In the genomic region with DNA sequence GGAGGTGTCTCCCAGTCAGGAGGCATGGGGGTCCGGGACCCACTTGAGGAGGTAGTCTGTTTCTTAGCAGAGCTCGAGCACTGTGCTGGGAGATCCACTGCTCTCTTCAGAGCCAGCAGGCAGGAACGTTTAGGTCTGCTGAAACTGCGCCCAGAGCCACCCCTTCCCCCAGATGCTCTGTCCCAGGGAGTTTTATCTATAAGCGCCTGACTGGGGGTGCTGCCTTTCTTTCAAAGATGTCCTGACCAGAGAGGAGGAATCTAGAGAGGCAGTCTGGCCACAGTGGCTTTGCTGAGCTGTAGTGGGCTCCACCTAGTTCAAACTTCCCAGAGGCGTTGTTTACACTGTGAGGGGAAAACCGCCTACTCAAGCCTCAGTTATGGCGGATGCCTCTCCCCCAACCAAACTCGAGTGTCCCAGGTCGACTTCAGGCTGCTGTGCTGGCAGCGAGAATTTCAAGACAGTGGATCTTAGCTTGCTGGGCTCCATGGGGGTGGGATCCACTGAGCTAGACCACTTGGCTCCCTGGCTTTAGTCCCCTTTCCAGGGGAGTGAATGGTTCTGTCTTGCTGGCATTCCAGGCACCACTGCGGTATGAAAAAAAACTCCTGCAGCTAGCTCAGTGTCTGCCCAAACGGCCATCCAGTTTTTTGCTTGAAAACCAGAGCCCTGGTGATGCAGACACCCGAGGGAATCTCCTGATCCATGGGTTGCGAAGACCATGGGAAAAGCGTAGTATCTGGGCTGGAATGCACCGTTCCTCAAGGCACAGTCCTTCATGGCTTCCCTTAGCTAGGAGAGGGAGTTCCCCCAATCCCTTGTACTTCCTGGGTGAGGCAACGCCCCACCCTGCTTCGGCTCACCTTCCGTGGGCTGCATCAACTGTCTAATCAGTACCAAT, we compare ENCODE assay signal across 12 cellular contexts. TPM values are rescaled to one million over a fixed set of nuclear protein-coding genes. Genes with fewer than 3 reads are reported as not detected.
DNase-seq lines count a peak whose midpoint lies in the region; ATAC-seq and TF ChIP-seq lines count a peak whose summit lies in the region.
"Not testable (repeated sequence)": the region's sequence is repeated elsewhere in the genome, so short reads cannot be mapped to it uniquely, and the experiment has no call there.
"Had no signal": no experiment of that assay in that cellular context is flagged by ENCODE, and none has a peak within 500 bp of the region (broad histone marks: within the 10 kb centered on the region; RNA-seq: fewer than 3 reads in every experiment).

No MANE protein-coding gene starts in this region.

- H3K27me3 ChIP-seq in trophoblast cell (ENCODE audit: insufficient read depth, low read length) = not testable (repeated sequence)
- H3K27me3 ChIP-seq in spleen (replicated peaks in 1 of 7) = peaks cover 0 to 58% (median 4%) of the 10 kb centered on the region in 7 donors

- not testable (repeated sequence) for H3K4me3 Mint-ChIP-seq in activated CD8-positive, alpha-beta memory T cell treated with anti-CD3 and anti-CD28 coated beads, Interleukin-2, amount 10 ng/mL, durations not matched to agents 7 days and 5 days

- H3K4ac ChIP-seq in trophoblast cell (ENCODE audit: low read depth, low read length) = not testable (repeated sequence)

- peak overlapping the region; percentile 6 for H4K91ac ChIP-seq in trophoblast cell (ENCODE audit: low read depth, low read length)

- not testable (repeated sequence) for H4K12ac ChIP-seq in trophoblast cell (ENCODE audit: low read depth, low read length)

- H3K4me3 ChIP-seq in trophoblast cell (ENCODE audit: low read depth, low read length); spleen: not testable (repeated sequence)

- intact Hi-C loops in left colon (cut with DNase I, micrococcal nuclease); spleen (cut with DNase I; ENCODE audit: low total_unique reads): not testable (repeated sequence)

- peaks cover 55% of the 10 kb centered on the region for H3K27me3 Mint-ChIP-seq in activated CD8-positive, alpha-beta memory T cell treated with anti-CD3 and anti-CD28 coated beads, Interleukin-2, amount 10 ng/mL, durations not matched to agents 7 days and 5 days

- not testable (repeated sequence) for H2BK120ac ChIP-seq in trophoblast cell (ENCODE audit: insufficient read depth, low read length, poor library complexity)

- peaks cover 21% of the 10 kb centered on the region for H3K4me1 Mint-ChIP-seq in activated CD8-positive, alpha-beta memory T cell treated with anti-CD3 and anti-CD28 coated beads, Interleukin-2, amount 10 ng/mL, durations not matched to agents 7 days and 5 days

- H3K36me3 ChIP-seq in trophoblast cell (ENCODE audit: control insufficient read depth in 1 of 2, insufficient read depth in 2 of 2, low read length in 2 of 2); spleen: not testable (repeated sequence)

- H3K18ac ChIP-seq in trophoblast cell (ENCODE audit: low read length) = not testable (repeated sequence)

- not testable (repeated sequence) for TF ChIP-seq POLR2A in spleen (IDR thresholded peaks at IDR 0.05)

- not testable (repeated sequence) for H2AFZ ChIP-seq in trophoblast cell (ENCODE audit: insufficient read depth, low read length, poor library complexity)

- not testable (repeated sequence) for TF ChIP-seq CTCF in spleen (IDR thresholded peaks at IDR 0.05 in 8 of 11, conservative IDR thresholded peaks at IDR 0.05 in 3 of 11)

- not testable (repeated sequence) for H3K79me2 ChIP-seq in trophoblast cell (ENCODE audit: control insufficient read depth, insufficient read depth, low read length, poor library complexity)

- H3K9me3 Mint-ChIP-seq in activated CD8-positive, alpha-beta memory T cell treated with anti-CD3 and anti-CD28 coated beads, Interleukin-2, amount 10 ng/mL, durations not matched to agents 7 days and 5 days (ENCODE audit: low read depth) = not testable (repeated sequence)

- not testable (repeated sequence) for H3K27ac Mint-ChIP-seq in activated CD8-positive, alpha-beta memory T cell treated with anti-CD3 and anti-CD28 coated beads, Interleukin-2, amount 10 ng/mL, durations not matched to agents 7 days and 5 days

- H3K4me2 ChIP-seq in trophoblast cell (ENCODE audit: low read length) = not testable (repeated sequence)

- DNase-seq in SW480 (ENCODE audit: low spot score) (peak; percentile 29), mesenteric fat pad (ENCODE audit: low spot score) (peak; percentile 53), spleen (peak; percentile 22)
- DNase-seq in activated CD8-positive, alpha-beta memory T cell treated with anti-CD3 and anti-CD28 coated beads, Interleukin-2, amount 10 ng/mL, durations not matched to agents 7 days and 5 days = peak; percentile 15
- not testable (repeated sequence) for DNase-seq in left colon, trophoblast cell

- H3K27ac ChIP-seq in trophoblast cell (ENCODE audit: low read depth, low read length); spleen: not testable (repeated sequence)

- not testable (repeated sequence) for H2BK12ac ChIP-seq in trophoblast cell (ENCODE audit: low read length)

- not testable (repeated sequence) for H2BK5ac ChIP-seq in trophoblast cell (ENCODE audit: low read depth, low read length, poor library complexity)

- not testable (repeated sequence) for H3K79me1 ChIP-seq in trophoblast cell (ENCODE audit: low read length)

- CTCF ChIA-PET in activated CD8-positive, alpha-beta memory T cell treated with anti-CD3 and anti-CD28 coated beads, Interleukin-2, amount 10 ng/mL, durations not matched to agents 7 days and 5 days (lab: Charles Lee) = interaction anchor here (1.9 to 2.6 kb wide), 2 partner anchors 73 to 117 kb away, joined by 4 to 9 read pairs; no protein-coding TSS in a partner anchor

- ATAC-seq in activated CD8-positive, alpha-beta memory T cell treated with anti-CD3 and anti-CD28 coated beads, Interleukin-2, amount 10 ng/mL, durations not matched to agents 7 days and 5 days = not testable (repeated sequence)
- peak; percentile 37 for ATAC-seq in left colon

- H3K9me3 ChIP-seq in trophoblast cell (ENCODE audit: insufficient read depth, low read depth, low read length) = not testable (repeated sequence)
- peaks cover 0 to 14% (median 5%) of the 10 kb centered on the region in 8 donors for H3K9me3 ChIP-seq in spleen

- not testable (repeated sequence) for H3K4me1 ChIP-seq in trophoblast cell (ENCODE audit: control insufficient read depth in 1 of 2, insufficient read depth in 2 of 2, low read length in 2 of 2); spleen

- H3K14ac ChIP-seq in trophoblast cell (ENCODE audit: low read length) = not testable (repeated sequence)

- not testable (repeated sequence) for H4K8ac ChIP-seq in trophoblast cell (ENCODE audit: low read depth, low read length)

- not testable (repeated sequence) for H3K23ac ChIP-seq in trophoblast cell (ENCODE audit: low read length)

- H2AK5ac ChIP-seq in trophoblast cell (ENCODE audit: low read length) = not testable (repeated sequence)

- not testable (repeated sequence) for H3K9ac ChIP-seq in trophoblast cell (ENCODE audit: low read length)

- no CpG with 5 or more reads among the region's 20 CpGs for WGBS in trophoblast cell (ENCODE audit: extremely low coverage, insufficient coverage, insufficient read length)
- WGBS in spleen, 5 donors = 82 to 93% (median 88%) methylated on average over 11 to 20 of the region's 20 CpGs

- H3K36me3 Mint-ChIP-seq in activated CD8-positive, alpha-beta memory T cell treated with anti-CD3 and anti-CD28 coated beads, Interleukin-2, amount 10 ng/mL, durations not matched to agents 7 days and 5 days = not testable (repeated sequence)

RNA-seq across cellular contexts. Expression of gene GRHL3, which starts 44.7 kb away (rescaled TPM):
- total RNA-seq in activated CD8-positive, alpha-beta memory T cell treated with anti-CD3 and anti-CD28 coated beads, Interleukin-2, amount 10 ng/mL, durations not matched to agents 7 days and 5 days = under 1 TPM in 1 of 2 experiments, not detected in 1; 0.85 TPM
- under 1 TPM in 1 of 2 donors, not detected in 1; 0.45 TPM for total RNA-seq in left colon
- not detected for total RNA-seq in mesenteric fat pad
- 24.4 and 26.4 TPM in 2 replicates for polyA plus RNA-seq in trophoblast cell (2013)
- total RNA-seq in spleen = not detected
- polyA plus RNA-seq in spleen = under 1 TPM in 2 of 3 donors, not detected in 1; 0.04 to 0.06 TPM
- total RNA-seq: A673; CD4-positive, alpha-beta memory T cell; CD4-positive, CD25-positive, alpha-beta regulatory T cell; Daoy had no signal
- polyA plus RNA-seq: CD14-positive monocyte; CD4-positive, alpha-beta memory T cell; CD4-positive, CD25-positive, alpha-beta regulatory T cell; CD8-positive, alpha-beta memory T cell had no signal
